Comparison of ENCODE assay signal across 1 cellular context in genomic region chr3:98901465-98902174, GRCh38.
TF ChIP-seq lines count a peak whose summit lies in the region.

DCBLD2 (minus strand) TSS chr3:98901695; CDS start chr3:98901326, 369 bp downstream.

TF ChIP-seq in HepG2, 621 proteins besides CTCF, POLR2A, EP300 and RAD21 (continued from another document and continues in another):
- TF ChIP-seq ZHX2 (IDR thresholded peaks at IDR 0.05; ENCODE audit: low read depth) (no peak), ZHX2 (CRISPR knock-in tag; IDR thresholded peaks at IDR 0.05; ENCODE audit: borderline replicate concordance) (no peak), ZNF816 (CRISPR knock-in tag; IDR thresholded peaks at IDR 0.05; ENCODE audit: borderline replicate concordance) (no peak; the same call in 1 of the 2 replicates), TFAP4 (IDR thresholded peaks at IDR 0.05; ENCODE audit: borderline replicate concordance, low read depth) (no peak), RNF2 (conservative IDR thresholded peaks at IDR 0.05; ENCODE audit: low read depth) (peak; percentile 73), SSRP1 (CRISPR knock-in tag; IDR thresholded peaks at IDR 0.05) (no peak), ZNF256 (CRISPR knock-in tag; conservative IDR thresholded peaks at IDR 0.05) (no peak), SALL2 (CRISPR knock-in tag; IDR thresholded peaks at IDR 0.05) (peak; percentile 32; the same call in 1 of the 2 replicates), SP1 (IDR thresholded peaks at IDR 0.05) (no peak; the same call in 1 of the 2 replicates), SP1 (CRISPR knock-in tag; IDR thresholded peaks at IDR 0.05) (peak; percentile 98), MLXIP (CRISPR knock-in tag; IDR thresholded peaks at IDR 0.05; ENCODE audit: borderline replicate concordance) (peak; percentile 12; the same call in 1 of the 2 replicates), HMG20B (CRISPR knock-in tag; conservative IDR thresholded peaks at IDR 0.05) (0 out of 2 replicates have a peak, but pooled peaks have one; percentile 11), AHDC1 (CRISPR knock-in tag; IDR thresholded peaks at IDR 0.05; ENCODE audit: borderline replicate concordance) (0 out of 2 replicates have a peak, but pooled peaks have one; percentile 16), ZNF687 (CRISPR knock-in tag; IDR thresholded peaks at IDR 0.05) (peak; percentile 85), ZUFSP (CRISPR knock-in tag; IDR thresholded peaks at IDR 0.05; ENCODE audit: borderline replicate concordance) (no peak), DBP (CRISPR knock-in tag; IDR thresholded peaks at IDR 0.05; ENCODE audit: not compliant biosample characterization) (no peak), ZBED4 (CRISPR knock-in tag; IDR thresholded peaks at IDR 0.05; ENCODE audit: borderline replicate concordance) (peak; percentile 97; the same call in 1 of the 2 replicates), ZBTB21 (CRISPR knock-in tag; IDR thresholded peaks at IDR 0.05) (no peak), ZNF678 (CRISPR knock-in tag; IDR thresholded peaks at IDR 0.05) (peak; percentile 57; the same call in 1 of the 2 replicates), KDM6A (CRISPR knock-in tag; IDR thresholded peaks at IDR 0.05; ENCODE audit: low read depth) (no peak)
